17 cellular contexts compared by ENCODE assay signal in genomic region chr6:23775127-23775526, GRCh38.
DNase-seq lines count a peak whose midpoint lies in the region; ATAC-seq and TF ChIP-seq lines count a peak whose summit lies in the region.
"Had no signal": no experiment of that assay in that cellular context is flagged by ENCODE, and none has a peak within 500 bp of the region (broad histone marks: within the 10 kb centered on the region; RNA-seq: fewer than 3 reads in every experiment).

No MANE protein-coding gene starts in this region.

- in situ Hi-C loops in astrocyte of the spinal cord (cut with HindIII; ENCODE audit: low sequenced_read_pairs): no loop called here

- peaks cover 5% of the 10 kb centered on the region for H3K9me3 Mint-ChIP-seq in type B pancreatic cell

- peaks cover 5% of the 10 kb centered on the region for H3K4me1 Mint-ChIP-seq in type B pancreatic cell (ENCODE audit: unreplicated experiment)

- H3K4me3 ChIP-seq in H7 (ENCODE audit: insufficient read depth, low read depth, low read length) (no peak overlapping the region), astrocyte of the spinal cord (ENCODE audit: low read depth, low read length) (no peak overlapping the region), fibroblast of mammary gland (ENCODE audit: control insufficient read depth, low read depth, low read length) (no peak overlapping the region)

- no peaks in the 10 kb centered on the region for H3K27me3 ChIP-seq in H7 (ENCODE audit: control insufficient read depth, insufficient read depth, low read length)

- H3K36me3 Mint-ChIP-seq in type B pancreatic cell: no peaks in the 10 kb centered on the region

- H3K27ac Mint-ChIP-seq in type B pancreatic cell: no peak overlapping the region

- ATAC-seq in GM21529 (IDR thresholded peaks at IDR 0.05; ENCODE audit: unreplicated experiment): no peak

- no peak overlapping the region for H3K4me3 Mint-ChIP-seq in type B pancreatic cell

- DNase-seq in H7: peak; percentile 4
- peak; percentile 65 for DNase-seq in astrocyte of the spinal cord (ENCODE audit: low read depth, low spot score)
- DNase-seq in fibroblast of mammary gland (ENCODE audit: low read depth): peak; percentile 0
- DNase-seq in pons (ENCODE audit: low spot score): peak; percentile 15
- no peak for DNase-seq in type B pancreatic cell (ENCODE audit: extremely low spot score, unreplicated experiment)
- no peak for DNase-seq in stimulated activated CD4-positive, alpha-beta T cell treated with anti-CD3 and anti-CD28 coated beads, Interleukin-4, amount 100 ng/mL, for 1 hour
- DNase-seq: COR-L47, HCEC 1CT, NCI-H1417, NCI-H187 treated with DMSO at 0.1 percent for 48 hours, NCI-H2171 treated with DMSO at 0.1 percent for 48 hours, NCI-H446 treated with DMSO at 0.1 percent for 48 hours, NCI-H748 treated with DMSO at 0.1 percent for 48 hours, OCI-M1, RPMI8226, SIG-M5 had no signal

- H3K36me3 ChIP-seq in H7 (replicated peaks; ENCODE audit: control insufficient read depth, insufficient read depth, low read length): no peaks in the 10 kb centered on the region

- TF ChIP-seq CTCF in astrocyte of the spinal cord (IDR thresholded peaks at IDR 0.05; ENCODE audit: low read depth, low read length) (no peak), fibroblast of mammary gland (conservative IDR thresholded peaks at IDR 0.05; ENCODE audit: control insufficient read depth, insufficient read depth, low read depth, low read length) (no peak), type B pancreatic cell (conservative IDR thresholded peaks at IDR 0.05) (no peak)

- no peaks in the 10 kb centered on the region for H3K27me3 Mint-ChIP-seq in type B pancreatic cell

Comparison
In these comparisons a context has a peak if more than half of its experiments do, and no peak if none do; other contexts are left out.
1. DNase-seq: peak in H7 (single experiment), astrocyte of the spinal cord (single experiment), fibroblast of mammary gland (single experiment) and pons (single experiment); none in type B pancreatic cell (single experiment) and stimulated activated CD4-positive, alpha-beta T cell treated with anti-CD3 and anti-CD28 coated beads, Interleukin-4, amount 100 ng/mL, for 1 hour (single experiment).